1 cellular context compared by ENCODE assay signal in genomic region chr17:46770818-46771600, GRCh38.
TF ChIP-seq lines count a peak whose summit lies in the region.

No MANE protein-coding gene starts in this region.

TF ChIP-seq in HepG2, 621 proteins besides CTCF, POLR2A, EP300 and RAD21 (continued from another document and continues in another):
- TF ChIP-seq ZBTB1 (CRISPR knock-in tag; IDR thresholded peaks at IDR 0.05; ENCODE audit: borderline replicate concordance) (no peak), FOSL1 (CRISPR knock-in tag; IDR thresholded peaks at IDR 0.05; ENCODE audit: borderline replicate concordance) (0 out of 2 replicates have a peak, but pooled peaks have one; percentile 27), ZNF274 (CRISPR knock-in tag; IDR thresholded peaks at IDR 0.05) (peak; percentile 48; the same call in 1 of the 2 replicates), SMARCC2 (IDR thresholded peaks at IDR 0.05) (no peak), ZNF616 (CRISPR knock-in tag; IDR thresholded peaks at IDR 0.05; ENCODE audit: low read depth) (no peak), ZNF512B (CRISPR knock-in tag; IDR thresholded peaks at IDR 0.05; ENCODE audit: borderline replicate concordance) (no peak), PREB (CRISPR knock-in tag; IDR thresholded peaks at IDR 0.05) (0 out of 2 replicates have a peak, but pooled peaks have one; percentile 39), ZNF563 (CRISPR knock-in tag; IDR thresholded peaks at IDR 0.05) (peak; percentile 72), ZNF839 (CRISPR knock-in tag; IDR thresholded peaks at IDR 0.05; ENCODE audit: borderline replicate concordance) (no peak), ZNF710 (CRISPR knock-in tag; IDR thresholded peaks at IDR 0.05; ENCODE audit: borderline replicate concordance) (no peak; the same call in 1 of the 2 replicates), HHEX (CRISPR knock-in tag; IDR thresholded peaks at IDR 0.05) (no peak), ZBTB33 (CRISPR knock-in tag; IDR thresholded peaks at IDR 0.05) (no peak), ARID5B (CRISPR knock-in tag; IDR thresholded peaks at IDR 0.05) (0 out of 2 replicates have a peak, but pooled peaks have one; percentile 23), ELF3 (CRISPR knock-in tag; IDR thresholded peaks at IDR 0.05) (no peak; the same call in 1 of the 2 replicates), NFE2L2 (IDR thresholded peaks at IDR 0.05; ENCODE audit: low read length) (no peak), ZUFSP (CRISPR knock-in tag; IDR thresholded peaks at IDR 0.05; ENCODE audit: borderline replicate concordance) (no peak), TIGD3 (CRISPR knock-in tag; IDR thresholded peaks at IDR 0.05; ENCODE audit: borderline replicate concordance) (no peak), AGO1 (IDR thresholded peaks at IDR 0.05; ENCODE audit: low read depth, low read length, poor library complexity, severe bottlenecking) (peak; percentile 66), MED8 (CRISPR knock-in tag; IDR thresholded peaks at IDR 0.05; ENCODE audit: insufficient replicate concordance) (no peak), ZNF441 (CRISPR knock-in tag; IDR thresholded peaks at IDR 0.05; ENCODE audit: borderline replicate concordance) (peak; percentile 66), TBP (CRISPR knock-in tag; IDR thresholded peaks at IDR 0.05) (peak; percentile 38; the same call in 1 of the 2 replicates), FOXA3 (CRISPR knock-in tag; IDR thresholded peaks at IDR 0.05) (no peak), ZSCAN25 (CRISPR knock-in tag; IDR thresholded peaks at IDR 0.05) (no peak; the same call in 1 of the 2 replicates), ZKSCAN5 (CRISPR knock-in tag; IDR thresholded peaks at IDR 0.05) (no peak), ZNF264 (CRISPR knock-in tag; IDR thresholded peaks at IDR 0.05) (no peak), HDAC1 (CRISPR knock-in tag; IDR thresholded peaks at IDR 0.05) (peak; percentile 52; the same call in 1 of the 2 replicates), ZNF749 (CRISPR knock-in tag; IDR thresholded peaks at IDR 0.05; ENCODE audit: borderline replicate concordance) (0 out of 2 replicates have a peak, but pooled peaks have one; percentile 15), ZNF142 (CRISPR knock-in tag; IDR thresholded peaks at IDR 0.05) (peak; percentile 93), ZNF713 (CRISPR knock-in tag; IDR thresholded peaks at IDR 0.05) (no peak), IRF9 (CRISPR knock-in tag; IDR thresholded peaks at IDR 0.05; ENCODE audit: borderline replicate concordance) (peak; percentile 60; the same call in 1 of the 2 replicates), ZNF292 (CRISPR knock-in tag; IDR thresholded peaks at IDR 0.05; ENCODE audit: borderline replicate concordance, low read depth) (no peak), ZNF552 (CRISPR knock-in tag; IDR thresholded peaks at IDR 0.05; ENCODE audit: borderline replicate concordance) (peak; percentile 80; the same call in 1 of the 2 replicates)
